In genomic region chr18:7117390-7118355, GRCh38 we compare ENCODE assay signal across 9 cellular contexts. TPM values are rescaled to one million over a fixed set of nuclear protein-coding genes. Genes with fewer than 3 reads are reported as not detected.
DNase-seq lines count a peak whose midpoint lies in the region; ATAC-seq and TF ChIP-seq lines count a peak whose summit lies in the region.
"Had no signal": no experiment of that assay in that cellular context is flagged by ENCODE, and none has a peak within 500 bp of the region (broad histone marks: within the 10 kb centered on the region; RNA-seq: fewer than 3 reads in every experiment).

Gene LAMA1, minus strand, starts transcription at chr18:7117797. Its CDS starts 77 bp downstream, at chr18:7117720.

- H3K27ac Mint-ChIP-seq in WTC11, result no peak within 1 kb of the TSS

- TF ChIP-seq CTCF in WTC11 (IDR thresholded peaks at IDR 0.05), result no peak

- peaks cover 19% of the 10 kb centered on the region for H3K27me3 ChIP-seq in H7 (ENCODE audit: control insufficient read depth, insufficient read depth, low read length)
- H3K27me3 ChIP-seq in HAP-1 (ENCODE audit: low read depth), result no peaks in the 10 kb centered on the region

- POLR2A ChIA-PET in WTC11 (lab: Charles Lee), result interaction anchor here (0.5 kb wide), 1 partner anchor 23 kb away, joined by 3 read pairs; no protein-coding TSS in a partner anchor

- H3K4me1 Mint-ChIP-seq in WTC11, result peaks cover 31% of the 10 kb centered on the region

- peaks cover 19% of the 10 kb centered on the region for H3K27me3 Mint-ChIP-seq in WTC11 (ENCODE audit: low read depth)

- in situ Hi-C loops in HAP-1 (cut with MboI; ENCODE audit: low sequenced_read_pairs), result no loop called here

- peak within 1 kb of the TSS; percentile 88 for H3K4me3 Mint-ChIP-seq in WTC11

- ATAC-seq in WTC11, result peak; percentile 80
- ATAC-seq: activated CD4-positive, CD25-positive, alpha-beta regulatory T cell treated with anti-CD3 and anti-CD28 coated beads, Interleukin-2, amount 50 U/mL, for 24 hours had no signal

- H3K36me3 Mint-ChIP-seq in WTC11, result 0 out of 2 replicates have a peak, but pooled peaks cover 3% of the 10 kb centered on the region

- no peaks in the 10 kb centered on the region for H3K9me3 Mint-ChIP-seq in WTC11

- H3K9me3 ChIP-seq in HAP-1, result no peaks in the 10 kb centered on the region

- H3K4me3 ChIP-seq in H7 (ENCODE audit: insufficient read depth, low read depth, low read length), result peak within 1 kb of the TSS; percentile 72
- peak within 1 kb of the TSS; percentile 57 for H3K4me3 ChIP-seq in skeletal muscle cell (ENCODE audit: low read depth, low read length)
- H3K4me3 ChIP-seq in HAP-1, result no peak within 1 kb of the TSS

- CTCF ChIA-PET in WTC11 (lab: Charles Lee), result interaction anchor here (0.6 to 1.5 kb wide), 2 partner anchors 24 to 88 kb away, joined by 7 to 9 read pairs; no protein-coding TSS in a partner anchor

- H3K36me3 ChIP-seq in H7 (replicated peaks; ENCODE audit: control insufficient read depth, insufficient read depth, low read length) (no peaks in the 10 kb centered on the region), HAP-1 (replicated peaks) (no peaks in the 10 kb centered on the region)

- no peaks in the 10 kb centered on the region for H3K4me1 ChIP-seq in HAP-1

- peak; percentile 95 for DNase-seq in H7
- peak; percentile 74 for DNase-seq in WTC11 (ENCODE audit: low spot score)
- peak; percentile 21 for DNase-seq in hepatic stellate cell (ENCODE audit: low spot score)
- no peak for DNase-seq in skeletal muscle cell (ENCODE audit: low read depth)
- DNase-seq in NK-92 treated with Interleukin-12 subunit alpha and Interleukin-12 subunit beta, amount 100 ng/mL, for 24 hours (lab: John Stamatoyannopoulos, UW), result no peak
- DNase-seq in NK-92 (lab: John Stamatoyannopoulos, UW; ENCODE audit: unreplicated experiment), result no peak
- no peak for DNase-seq in HAP-1 (ENCODE audit: low spot score in 2 of 2)
- no peak for DNase-seq in middle frontal gyrus (ENCODE audit: extremely low spot score, low spot score)

TF ChIP-seq in WTC11, 78 proteins besides CTCF, POLR2A, EP300 and RAD21:
- TF ChIP-seq STAT6 (CRISPR knock-in tag; conservative IDR thresholded peaks at IDR 0.05; ENCODE audit: low read depth) (no peak), SP1 (CRISPR knock-in tag; conservative IDR thresholded peaks at IDR 0.05) (peak; percentile 77), HMGXB4 (CRISPR knock-in tag; IDR thresholded peaks at IDR 0.05) (peak; percentile 87), MAX (CRISPR knock-in tag; IDR thresholded peaks at IDR 0.05) (0 out of 2 replicates have a peak, but pooled peaks have one; percentile 17), FOXP1 (CRISPR knock-in tag; IDR thresholded peaks at IDR 0.05; ENCODE audit: borderline replicate concordance) (0 out of 2 replicates have a peak, but pooled peaks have one; percentile 42), MYBL2 (CRISPR knock-in tag; IDR thresholded peaks at IDR 0.05) (no peak), ARID4B (CRISPR knock-in tag; IDR thresholded peaks at IDR 0.05; ENCODE audit: borderline replicate concordance) (0 out of 2 replicates have a peak, but pooled peaks have one; percentile 27), CREM (CRISPR knock-in tag; IDR thresholded peaks at IDR 0.05) (no peak)
TF ChIP-seq in WTC11: peak in this region for 5.

RNA-seq across cellular contexts. Expression of gene LAMA1, which starts in this region (rescaled TPM):
- 17.2 and 17.5 TPM in 2 replicates for total RNA-seq in H7 (2014; rRNA removed; shearing (Covaris generic))
- total RNA-seq in WTC11 (2021), result 50.7 to 60.7 TPM (median 58.2 TPM) in 3 replicates

Comparison
In these comparisons a context has a peak if more than half of its experiments do, and no peak if none do; other contexts are left out.
1. DNase-seq: peak in H7 (single experiment), WTC11 (single experiment) and hepatic stellate cell (single experiment); none in skeletal muscle cell (single experiment), NK-92 treated with Interleukin-12 subunit alpha and Interleukin-12 subunit beta, amount 100 ng/mL, for 24 hours (single experiment), NK-92 (single experiment), HAP-1 (0 of 2) and middle frontal gyrus (single experiment).